ENCODE assay signal across 1 cellular context in genomic region chr10:89644967-89645741, GRCh38.
TF ChIP-seq lines count a peak whose summit lies in the region.

PANK1 (minus strand) TSS chr10:89645242; CDS start chr10:89644891, 351 bp downstream.

TF ChIP-seq in HEK293, 187 proteins besides CTCF, POLR2A, EP300 and RAD21 (continued from another document and continues in another):
- no peak for TF ChIP-seq BCL6B (tag by site-specific recombination; IDR thresholded peaks at IDR 0.05)
- TF ChIP-seq YY1 (tag by site-specific recombination; IDR thresholded peaks at IDR 0.05), result no peak
- TF ChIP-seq ZNF785 (tag by site-specific recombination; IDR thresholded peaks at IDR 0.05), result no peak
- no peak for TF ChIP-seq ZNF19 (tag by site-specific recombination; IDR thresholded peaks at IDR 0.05; ENCODE audit: low read depth)
- no peak for TF ChIP-seq ZNF404 (tag by site-specific recombination; IDR thresholded peaks at IDR 0.05)
- TF ChIP-seq OSR2 (tag by site-specific recombination; IDR thresholded peaks at IDR 0.05), result peak; percentile 18; the same call in 1 of the 2 replicates
- no peak for TF ChIP-seq ZFHX2 (tag by site-specific recombination; conservative IDR thresholded peaks at IDR 0.05)
- no peak for TF ChIP-seq ZNF26 (tag by site-specific recombination; IDR thresholded peaks at IDR 0.05)
- no peak for TF ChIP-seq ZNF585B (tag by site-specific recombination; IDR thresholded peaks at IDR 0.05)
- TF ChIP-seq ZNF518A (tag by site-specific recombination; conservative IDR thresholded peaks at IDR 0.05; ENCODE audit: low read depth), result 0 out of 2 replicates have a peak, but pooled peaks have one; percentile 10
- TF ChIP-seq ZNF513 (tag by site-specific recombination; IDR thresholded peaks at IDR 0.05), result no peak; the same call in 1 of the 2 replicates
- no peak for TF ChIP-seq TSHZ1 (tag by site-specific recombination; IDR thresholded peaks at IDR 0.05; ENCODE audit: borderline replicate concordance)
- TF ChIP-seq ZBTB49 (tag by site-specific recombination; IDR thresholded peaks at IDR 0.05; ENCODE audit: low read depth), result no peak
- TF ChIP-seq ZNF148 (tag by site-specific recombination; IDR thresholded peaks at IDR 0.05; ENCODE audit: borderline replicate concordance), result no peak
- no peak for TF ChIP-seq ZNF596 (tag by site-specific recombination; IDR thresholded peaks at IDR 0.05)
- no peak for TF ChIP-seq ZNF776 (tag by site-specific recombination; IDR thresholded peaks at IDR 0.05; ENCODE audit: borderline replicate concordance)
- no peak for TF ChIP-seq ZNF792 (tag by site-specific recombination; IDR thresholded peaks at IDR 0.05)
- peak; percentile 83 for TF ChIP-seq SP7 (tag by site-specific recombination; IDR thresholded peaks at IDR 0.05)
- peak; percentile 53 for TF ChIP-seq ZBTB26 (tag by site-specific recombination; optimal IDR thresholded peaks at IDR 0.05)
- peak; percentile 38; the same call in 1 of the 2 replicates for TF ChIP-seq PRDM4 (tag by site-specific recombination; IDR thresholded peaks at IDR 0.05)
- no peak for TF ChIP-seq RBAK (tag by site-specific recombination; IDR thresholded peaks at IDR 0.05)
- peak; percentile 62; the same call in 1 of the 2 replicates for TF ChIP-seq TCF7L2 (IDR thresholded peaks at IDR 0.05; ENCODE audit: borderline replicate concordance, low read depth, low read length)
- 0 out of 2 replicates have a peak, but pooled peaks have one; percentile 32 for TF ChIP-seq ZBTB21 (tag by site-specific recombination; IDR thresholded peaks at IDR 0.05)
